Comparison of ENCODE assay signal across 3 cellular contexts in genomic region chr1:16862415-16862814, GRCh38. TPM values are rescaled to one million over a fixed set of nuclear protein-coding genes. Genes with fewer than 3 reads are reported as not detected.
"Had no signal": no experiment of that assay in that cellular context is flagged by ENCODE, and none has a peak within 500 bp of the region (broad histone marks: within the 10 kb centered on the region; RNA-seq: fewer than 3 reads in every experiment).

No MANE protein-coding gene starts in this region.

RNA-seq across cellular contexts. Expression of gene RNU1-2, which starts 33.4 kb away (rescaled TPM):
- polyA plus RNA-seq: cardiac muscle cell, foreskin keratinocyte, heart left ventricle had no signal
